8 cellular contexts compared by ENCODE assay signal in genomic region chr7:134900430-134900876, GRCh38.
DNase-seq lines count a peak whose midpoint lies in the region; ATAC-seq and TF ChIP-seq lines count a peak whose summit lies in the region.

No MANE protein-coding gene starts in this region.

- H3K36me3 ChIP-seq in SK-N-SH (replicated peaks in 1 of 2; ENCODE audit: control insufficient read depth in 1 of 2, insufficient read depth in 2 of 2, low read length in 1 of 2): peaks cover 36 to 63% of the 10 kb centered on the region in 2 experiments
- H3K36me3 ChIP-seq in RWPE2 (ENCODE audit: low read depth): peaks cover 35% of the 10 kb centered on the region
- no peaks in the 10 kb centered on the region for H3K36me3 ChIP-seq in prostate gland
- peaks cover 0 to 16% (median 0%) of the 10 kb centered on the region in 3 donors for H3K36me3 ChIP-seq in esophagus squamous epithelium

- H3K27me3 ChIP-seq in SK-N-SH (ENCODE audit: insufficient read depth) (no peaks in the 10 kb centered on the region), RWPE2 (ENCODE audit: insufficient read depth, poor library complexity, severe bottlenecking) (no peaks in the 10 kb centered on the region), prostate gland (replicated peaks; ENCODE audit: insufficient read depth) (no peaks in the 10 kb centered on the region), esophagus squamous epithelium (no peaks in the 10 kb centered on the region)

- TF ChIP-seq POLR2A in prostate gland (IDR thresholded peaks at IDR 0.05): no peak
- no peak for TF ChIP-seq POLR2A in esophagus squamous epithelium (IDR thresholded peaks at IDR 0.05)

- DNase-seq in SK-N-SH (no peak), RWPE2 (ENCODE audit: low spot score) (no peak), type B pancreatic cell (ENCODE audit: extremely low spot score, unreplicated experiment) (no peak), prostate gland (ENCODE audit: low spot score) (no peak), esophagus squamous epithelium (lab: John Stamatoyannopoulos, UW) (no peak)
- DNase-seq in activated T-helper 1 cell treated with anti-CD3 and anti-CD28 coated beads, Interleukin-12 subunit alpha, Interleukin-12 subunit beta, Interleukin-2, Interleukin-4 antibody, amounts not matched to agents 30 ng/mL and 10 ng/mL and 1 ng/mL, durations not matched to agents 14 hours and 24 hours and 36 hours (ENCODE audit: low spot score): no peak

- peaks cover 98% of the 10 kb centered on the region for H3K79me2 ChIP-seq in SK-N-SH (ENCODE audit: insufficient read depth)

- peaks cover 4% of the 10 kb centered on the region; the same call in 1 of the 2 replicates for H3K9me3 ChIP-seq in SK-N-SH
- H3K9me3 ChIP-seq in RWPE2 (ENCODE audit: severe bottlenecking): peaks cover 12% of the 10 kb centered on the region
- no peaks in the 10 kb centered on the region for H3K9me3 ChIP-seq in prostate gland
- peaks cover 0 to 16% (median 0%) of the 10 kb centered on the region in 3 donors for H3K9me3 ChIP-seq in esophagus squamous epithelium

- no peak overlapping the region for H3K4me3 ChIP-seq in SK-N-SH (ENCODE audit: low read depth in 2 of 2, low read length in 1 of 2)
- no peak overlapping the region for H3K4me3 ChIP-seq in RWPE2 (ENCODE audit: severe bottlenecking)
- no peak overlapping the region for H3K4me3 ChIP-seq in prostate gland
- no peak overlapping the region for H3K4me3 ChIP-seq in esophagus squamous epithelium

- no peaks in the 10 kb centered on the region for H3K27me3 Mint-ChIP-seq in type B pancreatic cell
- no peaks in the 10 kb centered on the region for H3K27me3 Mint-ChIP-seq in activated T-helper 1 cell treated with anti-CD3 and anti-CD28 coated beads, Interleukin-12 subunit alpha, Interleukin-12 subunit beta, Interleukin-2, Interleukin-4 antibody, amounts not matched to agents 30 ng/mL and 10 ng/mL and 1 ng/mL, durations not matched to agents 14 hours and 24 hours and 36 hours (ENCODE audit: insufficient read depth)

- peak overlapping the region; percentile 93 for H3K27ac Mint-ChIP-seq in type B pancreatic cell
- no peak overlapping the region for H3K27ac Mint-ChIP-seq in activated T-helper 1 cell treated with anti-CD3 and anti-CD28 coated beads, Interleukin-12 subunit alpha, Interleukin-12 subunit beta, Interleukin-2, Interleukin-4 antibody, amounts not matched to agents 30 ng/mL and 10 ng/mL and 1 ng/mL, durations not matched to agents 14 hours and 24 hours and 36 hours

- intact Hi-C loops in prostate gland (cut with DNase I): no loop called here
- intact Hi-C loops in activated T-helper 1 cell treated with anti-CD3 and anti-CD28 coated beads, Interleukin-12 subunit alpha, Interleukin-12 subunit beta, Interleukin-2, Interleukin-4 antibody, amounts not matched to agents 30 ng/mL and 10 ng/mL and 1 ng/mL, durations not matched to agents 14 hours and 24 hours and 36 hours (cut with micrococcal nuclease): no loop called here
- intact Hi-C loops in esophagus squamous epithelium (cut with DNase I): no loop called here

- H3K4me3 Mint-ChIP-seq in type B pancreatic cell: peak overlapping the region; percentile 68
- H3K4me3 Mint-ChIP-seq in activated T-helper 1 cell treated with anti-CD3 and anti-CD28 coated beads, Interleukin-12 subunit alpha, Interleukin-12 subunit beta, Interleukin-2, Interleukin-4 antibody, amounts not matched to agents 30 ng/mL and 10 ng/mL and 1 ng/mL, durations not matched to agents 14 hours and 24 hours and 36 hours: no peak overlapping the region

- POLR2A ChIA-PET in SK-N-SH (lab: Yijun Ruan, JAX): no interaction called here

- no peak overlapping the region for H3K9ac ChIP-seq in SK-N-SH

- peaks cover 15% of the 10 kb centered on the region for H3K9me3 Mint-ChIP-seq in type B pancreatic cell
- H3K9me3 Mint-ChIP-seq in activated T-helper 1 cell treated with anti-CD3 and anti-CD28 coated beads, Interleukin-12 subunit alpha, Interleukin-12 subunit beta, Interleukin-2, Interleukin-4 antibody, amounts not matched to agents 30 ng/mL and 10 ng/mL and 1 ng/mL, durations not matched to agents 14 hours and 24 hours and 36 hours: peaks cover 19% of the 10 kb centered on the region

- H2AFZ ChIP-seq in SK-N-SH (ENCODE audit: low read depth): no peak overlapping the region

- no peak for TF ChIP-seq RAD21 in SK-N-SH (IDR thresholded peaks at IDR 0.05; ENCODE audit: low read length)

- no peak for TF ChIP-seq EP300 in SK-N-SH (IDR thresholded peaks at IDR 0.05; ENCODE audit: borderline replicate concordance in 1 of 2, low read depth in 1 of 2, low read length in 1 of 2)

- CTCF ChIA-PET in SK-N-SH (lab: Yijun Ruan, JAX): interaction anchor here (1.1 to 1.5 kb wide), 2 partner anchors 43 to 253 kb away, joined by 3 to 4 read pairs; no protein-coding TSS in a partner anchor

- no peak overlapping the region for H3K4me2 ChIP-seq in SK-N-SH

- peaks cover 26% of the 10 kb centered on the region for H3F3A ChIP-seq in SK-N-SH (replicated peaks; ENCODE audit: insufficient read depth)

- TF ChIP-seq CTCF in SK-N-SH (IDR thresholded peaks at IDR 0.05) (no peak), RWPE2 (IDR thresholded peaks at IDR 0.05; ENCODE audit: poor library complexity, severe bottlenecking) (no peak), type B pancreatic cell (conservative IDR thresholded peaks at IDR 0.05) (no peak), prostate gland (IDR thresholded peaks at IDR 0.05) (no peak), esophagus squamous epithelium (IDR thresholded peaks at IDR 0.05) (no peak)

- peaks cover 2 to 22% of the 10 kb centered on the region in 2 experiments; a peak in 2 of 4 replicates for H3K4me1 ChIP-seq in SK-N-SH (ENCODE audit: control insufficient read depth in 1 of 2, insufficient read depth in 2 of 2, low read depth in 1 of 2, low read length in 1 of 2)
- peaks cover 18% of the 10 kb centered on the region for H3K4me1 ChIP-seq in RWPE2 (ENCODE audit: insufficient read depth, poor library complexity, severe bottlenecking)
- no peaks in the 10 kb centered on the region for H3K4me1 ChIP-seq in prostate gland (replicated peaks)
- H3K4me1 ChIP-seq in esophagus squamous epithelium: peaks cover 0 to 65% (median 25%) of the 10 kb centered on the region in 3 donors

- H3K9me2 ChIP-seq in SK-N-SH: no peaks in the 10 kb centered on the region

- WGBS in SK-N-SH (ENCODE audit: low lambda C conversion rate): 93% methylated on average over 5 of the region's 5 CpGs
- 88% methylated on average over 5 of the region's 5 CpGs for WGBS in prostate gland
- WGBS in esophagus squamous epithelium, 2 donors: 85 to 89% methylated on average over 5 of the region's 5 CpGs

- ATAC-seq in SK-N-SH treated with all-trans-retinoic acid at 6 μM for 48 hours (no peak), HG02884 (IDR thresholded peaks at IDR 0.05; ENCODE audit: unreplicated experiment) (peak; percentile 75), RWPE2 (ENCODE audit: low read depth) (no peak)

- H4K20me1 ChIP-seq in SK-N-SH (ENCODE audit: insufficient read depth): peaks cover 52% of the 10 kb centered on the region

- H3K27ac ChIP-seq in SK-N-SH (ENCODE audit: low read depth in 2 of 2, low read length in 1 of 2) (peak overlapping the region in 1 of 2 experiments; percentile 9; a peak in 1 of 4 replicates), RWPE2 (ENCODE audit: poor library complexity, severe bottlenecking) (peak overlapping the region; percentile 83), prostate gland (no peak overlapping the region), esophagus squamous epithelium (peak overlapping the region in 2 of 4 donors; percentile 38 to 76)

- peaks cover 54% of the 10 kb centered on the region for H3K36me3 Mint-ChIP-seq in type B pancreatic cell
- peaks cover 1% of the 10 kb centered on the region for H3K36me3 Mint-ChIP-seq in activated T-helper 1 cell treated with anti-CD3 and anti-CD28 coated beads, Interleukin-12 subunit alpha, Interleukin-12 subunit beta, Interleukin-2, Interleukin-4 antibody, amounts not matched to agents 30 ng/mL and 10 ng/mL and 1 ng/mL, durations not matched to agents 14 hours and 24 hours and 36 hours (ENCODE audit: low read depth)

- H3K4me1 Mint-ChIP-seq in type B pancreatic cell (ENCODE audit: unreplicated experiment): peaks cover 31% of the 10 kb centered on the region
- peaks cover 19% of the 10 kb centered on the region for H3K4me1 Mint-ChIP-seq in activated T-helper 1 cell treated with anti-CD3 and anti-CD28 coated beads, Interleukin-12 subunit alpha, Interleukin-12 subunit beta, Interleukin-2, Interleukin-4 antibody, amounts not matched to agents 30 ng/mL and 10 ng/mL and 1 ng/mL, durations not matched to agents 14 hours and 24 hours and 36 hours (ENCODE audit: low read depth)

TF ChIP-seq in SK-N-SH, 30 proteins besides CTCF, POLR2A, EP300 and RAD21:
- TF ChIP-seq SIN3A (IDR thresholded peaks at IDR 0.05; ENCODE audit: borderline replicate concordance, low read depth, low read length): 0 out of 2 replicates have a peak, but pooled peaks have one; percentile 12
- no peak for TF ChIP-seq RFX5 (IDR thresholded peaks at IDR 0.05; ENCODE audit: low read length)

TF ChIP-seq in SK-N-SH treated with all-trans-retinoic acid at 6 μM for 48 hours, 23 proteins besides CTCF, POLR2A, EP300 and RAD21:
- no peak for TF ChIP-seq RARB (CRISPR knock-in tag; IDR thresholded peaks at IDR 0.05)
- TF ChIP-seq ARNTL (CRISPR knock-in tag; IDR thresholded peaks at IDR 0.05; ENCODE audit: borderline replicate concordance, low read depth): no peak
- no peak for TF ChIP-seq PATZ1 (CRISPR knock-in tag; IDR thresholded peaks at IDR 0.05; ENCODE audit: borderline replicate concordance)
- TF ChIP-seq TCF4 (CRISPR knock-in tag; IDR thresholded peaks at IDR 0.05; ENCODE audit: borderline replicate concordance): no peak
- no peak for TF ChIP-seq ZNF70 (CRISPR knock-in tag; IDR thresholded peaks at IDR 0.05)
